ENCODE assay signal across 1 cellular context in the genomic region with DNA sequence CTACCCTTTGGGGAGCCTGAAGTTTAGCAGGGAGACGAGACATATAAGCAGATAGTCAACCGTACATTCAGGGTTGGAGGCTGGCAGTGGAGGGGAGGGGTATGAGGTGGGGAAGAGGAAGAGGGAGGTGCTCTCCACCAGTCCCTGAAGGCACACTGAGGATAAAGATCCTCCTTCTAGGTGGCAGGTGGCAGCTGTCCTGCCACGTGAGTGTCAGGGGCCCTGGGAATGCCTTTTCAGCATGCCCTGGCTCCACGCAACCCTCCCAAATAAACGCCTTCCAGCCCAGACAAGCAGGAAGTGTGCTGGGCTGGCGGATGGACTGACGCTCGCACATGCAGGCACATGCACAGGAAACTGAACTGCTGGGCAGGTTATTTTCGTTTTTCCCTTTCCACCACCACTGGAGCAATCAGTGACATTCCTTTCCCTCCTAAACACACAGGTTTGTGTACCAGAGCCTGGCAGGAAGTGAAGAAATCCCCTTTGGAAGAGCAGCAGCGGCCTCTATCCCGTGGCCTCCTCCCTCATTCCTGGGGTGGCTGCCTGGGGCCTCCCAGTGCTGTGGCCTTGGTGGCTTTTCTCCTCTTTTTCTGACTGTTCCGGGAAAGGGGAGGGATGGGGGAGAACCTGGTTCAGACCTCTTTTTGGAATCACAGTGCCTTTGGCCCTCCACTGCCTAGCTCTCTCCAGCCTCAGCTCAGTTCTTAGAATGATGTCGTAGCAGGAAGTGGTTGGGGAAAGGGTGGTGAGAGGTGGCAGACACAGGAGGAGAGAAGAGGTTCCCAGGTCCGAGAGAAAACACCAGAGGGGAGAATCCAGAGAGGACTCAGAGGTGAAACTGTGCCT.
TF ChIP-seq lines count a peak whose summit lies in the region.

No MANE protein-coding gene starts in this region.

TF ChIP-seq in GM12878, 131 proteins besides CTCF, POLR2A, EP300 and RAD21 (continued from another document):
- TF ChIP-seq, protein P1, sequence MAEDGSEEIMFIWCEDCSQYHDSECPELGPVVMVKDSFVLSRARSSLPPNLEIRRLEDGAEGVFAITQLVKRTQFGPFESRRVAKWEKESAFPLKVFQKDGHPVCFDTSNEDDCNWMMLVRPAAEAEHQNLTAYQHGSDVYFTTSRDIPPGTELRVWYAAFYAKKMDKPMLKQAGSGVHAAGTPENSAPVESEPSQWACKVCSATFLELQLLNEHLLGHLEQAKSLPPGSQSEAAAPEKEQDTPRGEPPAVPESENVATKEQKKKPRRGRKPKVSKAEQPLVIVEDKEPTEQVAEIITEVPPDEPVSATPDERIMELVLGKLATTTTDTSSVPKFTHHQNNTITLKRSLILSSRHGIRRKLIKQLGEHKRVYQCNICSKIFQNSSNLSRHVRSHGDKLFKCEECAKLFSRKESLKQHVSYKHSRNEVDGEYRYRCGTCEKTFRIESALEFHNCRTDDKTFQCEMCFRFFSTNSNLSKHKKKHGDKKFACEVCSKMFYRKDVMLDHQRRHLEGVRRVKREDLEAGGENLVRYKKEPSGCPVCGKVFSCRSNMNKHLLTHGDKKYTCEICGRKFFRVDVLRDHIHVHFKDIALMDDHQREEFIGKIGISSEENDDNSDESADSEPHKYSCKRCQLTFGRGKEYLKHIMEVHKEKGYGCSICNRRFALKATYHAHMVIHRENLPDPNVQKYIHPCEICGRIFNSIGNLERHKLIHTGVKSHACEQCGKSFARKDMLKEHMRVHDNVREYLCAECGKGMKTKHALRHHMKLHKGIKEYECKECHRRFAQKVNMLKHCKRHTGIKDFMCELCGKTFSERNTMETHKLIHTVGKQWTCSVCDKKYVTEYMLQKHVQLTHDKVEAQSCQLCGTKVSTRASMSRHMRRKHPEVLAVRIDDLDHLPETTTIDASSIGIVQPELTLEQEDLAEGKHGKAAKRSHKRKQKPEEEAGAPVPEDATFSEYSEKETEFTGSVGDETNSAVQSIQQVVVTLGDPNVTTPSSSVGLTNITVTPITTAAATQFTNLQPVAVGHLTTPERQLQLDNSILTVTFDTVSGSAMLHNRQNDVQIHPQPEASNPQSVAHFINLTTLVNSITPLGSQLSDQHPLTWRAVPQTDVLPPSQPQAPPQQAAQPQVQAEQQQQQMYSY (CRISPR knock-in tag; IDR thresholded peaks at IDR 0.05) = no peak
- TF ChIP-seq, protein P2, sequence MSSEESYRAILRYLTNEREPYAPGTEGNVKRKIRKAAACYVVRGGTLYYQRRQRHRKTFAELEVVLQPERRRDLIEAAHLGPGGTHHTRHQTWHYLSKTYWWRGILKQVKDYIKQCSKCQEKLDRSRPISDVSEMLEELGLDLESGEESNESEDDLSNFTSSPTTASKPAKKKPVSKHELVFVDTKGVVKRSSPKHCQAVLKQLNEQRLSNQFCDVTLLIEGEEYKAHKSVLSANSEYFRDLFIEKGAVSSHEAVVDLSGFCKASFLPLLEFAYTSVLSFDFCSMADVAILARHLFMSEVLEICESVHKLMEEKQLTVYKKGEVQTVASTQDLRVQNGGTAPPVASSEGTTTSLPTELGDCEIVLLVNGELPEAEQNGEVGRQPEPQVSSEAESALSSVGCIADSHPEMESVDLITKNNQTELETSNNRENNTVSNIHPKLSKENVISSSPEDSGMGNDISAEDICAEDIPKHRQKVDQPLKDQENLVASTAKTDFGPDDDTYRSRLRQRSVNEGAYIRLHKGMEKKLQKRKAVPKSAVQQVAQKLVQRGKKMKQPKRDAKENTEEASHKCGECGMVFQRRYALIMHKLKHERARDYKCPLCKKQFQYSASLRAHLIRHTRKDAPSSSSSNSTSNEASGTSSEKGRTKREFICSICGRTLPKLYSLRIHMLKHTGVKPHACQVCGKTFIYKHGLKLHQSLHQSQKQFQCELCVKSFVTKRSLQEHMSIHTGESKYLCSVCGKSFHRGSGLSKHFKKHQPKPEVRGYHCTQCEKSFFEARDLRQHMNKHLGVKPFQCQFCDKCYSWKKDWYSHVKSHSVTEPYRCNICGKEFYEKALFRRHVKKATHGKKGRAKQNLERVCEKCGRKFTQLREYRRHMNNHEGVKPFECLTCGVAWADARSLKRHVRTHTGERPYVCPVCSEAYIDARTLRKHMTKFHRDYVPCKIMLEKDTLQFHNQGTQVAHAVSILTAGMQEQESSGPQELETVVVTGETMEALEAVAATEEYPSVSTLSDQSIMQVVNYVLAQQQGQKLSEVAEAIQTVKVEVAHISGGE (CRISPR knock-in tag; IDR thresholded peaks at IDR 0.05) = no peak
- TF ChIP-seq SMAD5 (IDR thresholded peaks at IDR 0.05; ENCODE audit: low read depth) (no peak), MYB (IDR thresholded peaks at IDR 0.05; ENCODE audit: borderline replicate concordance, low read depth, low read length) (no peak), IRF4 (IDR thresholded peaks at IDR 0.05; ENCODE audit: low read depth, low read length) (no peak), HCFC1 (IDR thresholded peaks at IDR 0.05; ENCODE audit: low read length) (no peak), SPI1 (IDR thresholded peaks at IDR 0.05; ENCODE audit: borderline replicate concordance, insufficient read depth, low read depth, low read length) (no peak), POLR2AphosphoS5 (IDR thresholded peaks at IDR 0.05; ENCODE audit: low read length) (no peak), FOXM1 (IDR thresholded peaks at IDR 0.05; ENCODE audit: low read depth, low read length) (no peak), MTA3 (IDR thresholded peaks at IDR 0.05; ENCODE audit: borderline replicate concordance, low read length) (no peak)
TF ChIP-seq in GM12878: peak in this region for 0.
